8 cellular contexts compared by ENCODE assay signal in genomic region chr10:119725550-119726290, GRCh38. TPM values are rescaled to one million over a fixed set of nuclear protein-coding genes. Genes with fewer than 3 reads are reported as not detected.
DNase-seq lines count a peak whose midpoint lies in the region; ATAC-seq, FAIRE-seq and TF ChIP-seq lines count a peak whose summit lies in the region.

TSS of gene INPP5F (plus strand) at chr10:119726050. CDS start at chr10:119726263, 213 bp downstream.

- H3K36me3 ChIP-seq in RWPE2 (ENCODE audit: low read depth) = 0 out of 2 replicates have a peak, but pooled peaks cover 3% of the 10 kb centered on the region

- H3K4me3 Mint-ChIP-seq in nephron progenitor cell = peak within 1 kb of the TSS; percentile 87
- H3K4me3 Mint-ChIP-seq in stimulated activated naive CD8-positive, alpha-beta T cell treated with anti-CD3 and anti-CD28 coated beads, Interleukin-15, amount 100 ng/mL, for 72 hours = peak within 1 kb of the TSS; percentile 75 to 92

- ATAC-seq in RWPE2 (ENCODE audit: low read depth) = peak; percentile 94
- peak; percentile 92 for ATAC-seq in stimulated activated naive CD8-positive, alpha-beta T cell treated with anti-CD3 and anti-CD28 coated beads, Interleukin-15, amount 100 ng/mL, for 72 hours

- TF ChIP-seq POLR2A in H54 (IDR thresholded peaks at IDR 0.05; ENCODE audit: low read depth, low read length) = peak; percentile 85

- peak; percentile 99 for DNase-seq in EL
- peak; percentile 98 for DNase-seq in H54 (ENCODE audit: insufficient read length, low spot score)
- DNase-seq in LoVo (ENCODE audit: low spot score) = peak; percentile 99
- DNase-seq in RWPE2 (ENCODE audit: low spot score) = peak; percentile 99
- DNase-seq in activated effector memory CD4-positive, alpha-beta T cell treated with Interleukin-2 at 50 U/mL for 16 hours = peak; percentile 99
- peak; percentile 96 for DNase-seq in fibroblast of the aortic adventitia (ENCODE audit: low read depth)
- peak; percentile 100 for DNase-seq in nephron progenitor cell
- peak; percentile 96 to 98 for DNase-seq in stimulated activated naive CD8-positive, alpha-beta T cell treated with anti-CD3 and anti-CD28 coated beads, Interleukin-15, amount 100 ng/mL, for 72 hours

- peak within 1 kb of the TSS; percentile 99 for H3K27ac Mint-ChIP-seq in nephron progenitor cell
- peak within 1 kb of the TSS; percentile 89 to 92 for H3K27ac Mint-ChIP-seq in stimulated activated naive CD8-positive, alpha-beta T cell treated with anti-CD3 and anti-CD28 coated beads, Interleukin-15, amount 100 ng/mL, for 72 hours

- peaks cover 52% of the 10 kb centered on the region for H3K4me1 Mint-ChIP-seq in nephron progenitor cell
- H3K4me1 Mint-ChIP-seq in stimulated activated naive CD8-positive, alpha-beta T cell treated with anti-CD3 and anti-CD28 coated beads, Interleukin-15, amount 100 ng/mL, for 72 hours = peaks cover 64% of the 10 kb centered on the region

- FAIRE-seq in H54 (lab: Jason Lieb, UNC) = no peak

- H3K27me3 Mint-ChIP-seq in nephron progenitor cell (ENCODE audit: low read depth, poor library complexity) = no peaks in the 10 kb centered on the region
- no peaks in the 10 kb centered on the region for H3K27me3 Mint-ChIP-seq in stimulated activated naive CD8-positive, alpha-beta T cell treated with anti-CD3 and anti-CD28 coated beads, Interleukin-15, amount 100 ng/mL, for 72 hours

- peak within 1 kb of the TSS; percentile 65 for H3K4me3 ChIP-seq in RWPE2 (ENCODE audit: severe bottlenecking)
- peak within 1 kb of the TSS; percentile 75 for H3K4me3 ChIP-seq in fibroblast of the aortic adventitia (ENCODE audit: low read depth, low read length)

- H3K27ac ChIP-seq in RWPE2 (ENCODE audit: poor library complexity, severe bottlenecking) = peak within 1 kb of the TSS; percentile 32

- TF ChIP-seq CTCF in RWPE2 (IDR thresholded peaks at IDR 0.05; ENCODE audit: poor library complexity, severe bottlenecking) (no peak), fibroblast of the aortic adventitia (IDR thresholded peaks at IDR 0.05; ENCODE audit: insufficient read depth, low read length) (peak; percentile 33), nephron progenitor cell (IDR thresholded peaks at IDR 0.05) (no peak)

- peaks cover 6% of the 10 kb centered on the region for H3K9me3 Mint-ChIP-seq in nephron progenitor cell
- H3K9me3 Mint-ChIP-seq in stimulated activated naive CD8-positive, alpha-beta T cell treated with anti-CD3 and anti-CD28 coated beads, Interleukin-15, amount 100 ng/mL, for 72 hours = peaks cover 4 to 11% of the 10 kb centered on the region in 2 donors

- peaks cover 11% of the 10 kb centered on the region for H3K36me3 Mint-ChIP-seq in nephron progenitor cell (ENCODE audit: low read depth)

- H3K4me1 ChIP-seq in RWPE2 (ENCODE audit: insufficient read depth, poor library complexity, severe bottlenecking) = peaks cover 18% of the 10 kb centered on the region

- no peaks in the 10 kb centered on the region for H3K27me3 ChIP-seq in RWPE2 (ENCODE audit: insufficient read depth, poor library complexity, severe bottlenecking)

- no peaks in the 10 kb centered on the region for H3K9me3 ChIP-seq in RWPE2 (ENCODE audit: severe bottlenecking)

RNA-seq across cellular contexts. Expression of gene INPP5F, which starts in this region (rescaled TPM):
- total RNA-seq in fibroblast of the aortic adventitia (ENCODE audit: low replicate concordance) = 14.1 and 22.2 TPM in 2 replicates

Comparison
In these comparisons a context has a peak if more than half of its experiments do, and no peak if none do; other contexts are left out.
1. Peak in every context shown above with its lines: DNase-seq, ATAC-seq, H3K4me3 ChIP-seq and H3K27ac ChIP-seq.